20 cellular contexts compared by ENCODE assay signal in the genomic region with DNA sequence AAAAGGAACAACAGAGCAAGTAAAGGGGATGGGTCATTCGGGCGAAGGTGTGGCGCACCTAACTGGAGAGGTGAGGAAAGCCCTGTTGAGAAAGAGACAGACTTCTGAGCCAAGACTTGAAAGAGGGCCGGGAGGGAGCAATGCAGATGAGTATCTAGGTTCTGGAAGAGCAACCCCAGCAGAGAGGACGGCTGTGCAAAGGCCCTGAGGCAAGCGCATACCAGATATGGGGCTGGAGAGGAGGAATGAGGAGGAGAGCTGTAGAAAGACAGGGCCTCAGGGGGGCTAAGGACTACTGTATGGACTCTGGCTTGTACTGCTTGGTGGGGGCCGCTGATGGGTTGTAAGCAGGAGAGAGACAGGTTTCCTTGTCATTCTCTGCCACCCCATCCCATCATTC. TPM values are rescaled to one million over a fixed set of nuclear protein-coding genes. Genes with fewer than 3 reads are reported as not detected.
DNase-seq lines count a peak whose midpoint lies in the region; ATAC-seq and TF ChIP-seq lines count a peak whose summit lies in the region.
"Had no signal": no experiment of that assay in that cellular context is flagged by ENCODE, and none has a peak within 500 bp of the region (broad histone marks: within the 10 kb centered on the region; RNA-seq: fewer than 3 reads in every experiment).

No MANE protein-coding gene starts in this region.

- H3K36me3 Mint-ChIP-seq in stimulated activated naive CD8-positive, alpha-beta T cell treated with anti-CD3 and anti-CD28 coated beads, Interleukin-15, Interleukin-2, amounts not matched to agents 100 ng/mL and 50 ng/mL, for 24 hours (ENCODE audit: low read depth) = peaks cover 17% of the 10 kb centered on the region
- H3K36me3 Mint-ChIP-seq in activated T-helper 17 cell treated with anti-CD3 and anti-CD28 coated beads, Interleukin-2, amount 50 U/mL, for 72 hours (ENCODE audit: low read depth) = peaks cover 24% of the 10 kb centered on the region
- H3K36me3 Mint-ChIP-seq in type B pancreatic cell (peaks cover 19% of the 10 kb centered on the region), HFFc6 (ENCODE audit: low read depth) (peaks cover 38% of the 10 kb centered on the region)

- no peak overlapping the region for H3K27ac ChIP-seq in caudate nucleus (ENCODE audit: low read depth, low read length)
- H3K27ac ChIP-seq: psoas muscle had no signal

- DNase-seq in stimulated activated naive CD8-positive, alpha-beta T cell treated with anti-CD3 and anti-CD28 coated beads, Interleukin-15, Interleukin-2, amounts not matched to agents 100 U/mL and 50 U/mL, for 24 hours = no peak
- DNase-seq in left lobe of liver (ENCODE audit: low spot score) (peak; percentile 36), type B pancreatic cell (ENCODE audit: extremely low spot score, unreplicated experiment) (no peak), caudate nucleus (lab: John Stamatoyannopoulos, UW) (no peak), HFFc6 (no peak)
- DNase-seq: activated CD4-positive, alpha-beta T cell treated with anti-CD3 and anti-CD28 coated beads for 48 hours; DMS79; foreskin fibroblast; heart right ventricle; left ventricle myocardium inferior; NCI-H1092; NCI-H1930; NCI-H446; psoas muscle; SHP77; stimulated activated naive B cell treated with anti-CD40 and anti-IgM and Interleukin-4, amounts not matched to agents 10 μg/mL and 1 μg/mL and 100 μg/mL, for 72 hours had no signal

- no peak overlapping the region for H3K4me3 Mint-ChIP-seq in stimulated activated naive CD8-positive, alpha-beta T cell treated with anti-CD3 and anti-CD28 coated beads, Interleukin-15, Interleukin-2, amounts not matched to agents 100 ng/mL and 50 ng/mL, for 24 hours
- H3K4me3 Mint-ChIP-seq in activated T-helper 17 cell treated with anti-CD3 and anti-CD28 coated beads, Interleukin-2, amount 50 U/mL, for 72 hours = peak overlapping the region; percentile 68
- H3K4me3 Mint-ChIP-seq in type B pancreatic cell = no peak overlapping the region
- H3K4me3 Mint-ChIP-seq in HFFc6 = no peak overlapping the region
- H3K4me3 Mint-ChIP-seq: neural progenitor cell; stimulated activated naive B cell treated with anti-CD40 and anti-IgM and Interleukin-4, amounts not matched to agents 10 μg/mL and 1 μg/mL and 100 μg/mL, for 72 hours had no signal

- no peaks in the 10 kb centered on the region for H3K27me3 Mint-ChIP-seq in stimulated activated naive CD8-positive, alpha-beta T cell treated with anti-CD3 and anti-CD28 coated beads, Interleukin-15, Interleukin-2, amounts not matched to agents 100 ng/mL and 50 ng/mL, for 24 hours
- H3K27me3 Mint-ChIP-seq in activated T-helper 17 cell treated with anti-CD3 and anti-CD28 coated beads, Interleukin-2, amount 50 U/mL, for 72 hours = no peaks in the 10 kb centered on the region
- no peaks in the 10 kb centered on the region for H3K27me3 Mint-ChIP-seq in type B pancreatic cell
- H3K27me3 Mint-ChIP-seq in HFFc6 (ENCODE audit: insufficient read depth) = no peaks in the 10 kb centered on the region; the same call in 1 of the 2 replicates

- TF ChIP-seq CTCF in type B pancreatic cell (conservative IDR thresholded peaks at IDR 0.05) (no peak), HFFc6 (IDR thresholded peaks at IDR 0.05) (no peak)

- H3K9me3 Mint-ChIP-seq in stimulated activated naive CD8-positive, alpha-beta T cell treated with anti-CD3 and anti-CD28 coated beads, Interleukin-15, Interleukin-2, amounts not matched to agents 100 ng/mL and 50 ng/mL, for 24 hours = peaks cover 6% of the 10 kb centered on the region
- peaks cover 7% of the 10 kb centered on the region for H3K9me3 Mint-ChIP-seq in activated T-helper 17 cell treated with anti-CD3 and anti-CD28 coated beads, Interleukin-2, amount 50 U/mL, for 72 hours
- H3K9me3 Mint-ChIP-seq in type B pancreatic cell (peaks cover 12% of the 10 kb centered on the region), HFFc6 (peaks cover 17% of the 10 kb centered on the region)

- peak overlapping the region; percentile 12 for H3K27ac Mint-ChIP-seq in stimulated activated naive CD8-positive, alpha-beta T cell treated with anti-CD3 and anti-CD28 coated beads, Interleukin-15, Interleukin-2, amounts not matched to agents 100 ng/mL and 50 ng/mL, for 24 hours
- H3K27ac Mint-ChIP-seq in activated T-helper 17 cell treated with anti-CD3 and anti-CD28 coated beads, Interleukin-2, amount 50 U/mL, for 72 hours = peak overlapping the region; percentile 66
- H3K27ac Mint-ChIP-seq in type B pancreatic cell (peak overlapping the region; percentile 1), HFFc6 (no peak overlapping the region)
- H3K27ac Mint-ChIP-seq: stimulated activated naive B cell treated with anti-CD40 and anti-IgM and Interleukin-4, amounts not matched to agents 10 μg/mL and 1 μg/mL and 100 μg/mL, for 72 hours had no signal

- ATAC-seq in stimulated activated naive CD8-positive, alpha-beta T cell treated with anti-CD3 and anti-CD28 coated beads, Interleukin-15, Interleukin-2, amounts not matched to agents 100 U/mL and 50 U/mL, for 24 hours = no peak
- no peak for ATAC-seq in activated T-helper 17 cell treated with anti-CD3 and anti-CD28 coated beads, Interleukin-2, amount 50 U/mL, for 72 hours (replicated peaks)
- ATAC-seq in left lobe of liver (no peak), GM21619 (IDR thresholded peaks at IDR 0.05; ENCODE audit: unreplicated experiment) (no peak)
- ATAC-seq: psoas muscle; stimulated activated naive B cell treated with anti-CD40 and anti-IgM and Interleukin-4, amounts not matched to agents 10 μg/mL and 1 μg/mL and 100 μg/mL, for 72 hours had no signal

- peaks cover 39% of the 10 kb centered on the region for H3K4me1 Mint-ChIP-seq in stimulated activated naive CD8-positive, alpha-beta T cell treated with anti-CD3 and anti-CD28 coated beads, Interleukin-15, Interleukin-2, amounts not matched to agents 100 ng/mL and 50 ng/mL, for 24 hours (ENCODE audit: low read depth)
- peaks cover 38% of the 10 kb centered on the region for H3K4me1 Mint-ChIP-seq in activated T-helper 17 cell treated with anti-CD3 and anti-CD28 coated beads, Interleukin-2, amount 50 U/mL, for 72 hours
- H3K4me1 Mint-ChIP-seq in type B pancreatic cell (ENCODE audit: unreplicated experiment) (peaks cover 30% of the 10 kb centered on the region), HFFc6 (ENCODE audit: low read depth) (peaks cover 35% of the 10 kb centered on the region)

RNA-seq across cellular contexts. Expression of gene TRERF1, which starts 21.9 kb away (rescaled TPM):
- total RNA-seq in activated T-helper 17 cell treated with anti-CD3 and anti-CD28 coated beads, Interleukin-2, amount 50 U/mL, for 72 hours = 10 to 100 TPM; 16.6 to 32.4 TPM
- total RNA-seq in left lobe of liver = 0.58 TPM
- 9.7 and 13.2 TPM in 2 replicates for total RNA-seq in type B pancreatic cell (ENCODE audit: low replicate concordance)
- total RNA-seq in HFFc6 (2021; fragmentation: NEBNext Ultra II Directional; extraction: Animal tissue kit (Norgen Biotek cat#: 25700)) = 10 to 100 TPM; 10.5 to 16.4 (median 15.2) TPM
